16 cellular contexts compared by ENCODE assay signal in the genomic region with DNA sequence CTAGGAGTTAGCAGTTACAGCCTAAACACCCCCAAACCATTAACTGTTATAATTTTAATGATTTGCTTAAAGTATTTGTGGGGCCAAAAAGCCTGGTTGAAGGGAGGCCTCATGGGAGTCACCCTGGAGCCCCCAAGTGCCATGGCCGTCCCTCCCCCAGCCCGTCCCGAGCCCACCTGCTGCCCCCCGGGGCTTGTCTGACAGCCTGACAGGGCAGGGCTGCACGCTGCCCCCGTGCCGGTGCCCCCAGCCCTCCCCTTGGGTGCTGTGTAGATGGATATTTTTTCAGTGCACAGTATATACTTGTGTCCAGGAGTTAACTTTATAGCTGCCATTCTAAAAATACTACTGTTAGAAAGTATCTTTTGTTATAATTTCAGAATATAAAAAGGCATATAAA. TPM values are rescaled to one million over a fixed set of nuclear protein-coding genes. Genes with fewer than 3 reads are reported as not detected.
DNase-seq lines count a peak whose midpoint lies in the region; ATAC-seq and TF ChIP-seq lines count a peak whose summit lies in the region.
"Had no signal": no experiment of that assay in that cellular context is flagged by ENCODE, and none has a peak within 500 bp of the region (broad histone marks: within the 10 kb centered on the region; RNA-seq: fewer than 3 reads in every experiment).

No MANE protein-coding gene starts in this region.

- H3K27me3 ChIP-seq in left ventricle myocardium inferior (ENCODE audit: low read depth) = no peaks in the 10 kb centered on the region
- no peaks in the 10 kb centered on the region for H3K27me3 ChIP-seq in H7 (ENCODE audit: control insufficient read depth, insufficient read depth, low read length)
- H3K27me3 ChIP-seq in ascending aorta = no peaks in the 10 kb centered on the region
- no peaks in the 10 kb centered on the region for H3K27me3 ChIP-seq in gastrocnemius medialis
- no peaks in the 10 kb centered on the region for H3K27me3 ChIP-seq in WERI-Rb-1 (ENCODE audit: insufficient read depth, low read depth, severe bottlenecking)

- peaks cover 20% of the 10 kb centered on the region for H3K36me3 Mint-ChIP-seq in type B pancreatic cell

- H3K9me3 Mint-ChIP-seq in type B pancreatic cell = no peaks in the 10 kb centered on the region
- H3K9me3 Mint-ChIP-seq: GM23338, IgD-negative memory B cell had no signal

- no peak overlapping the region for H3K27ac Mint-ChIP-seq in type B pancreatic cell
- H3K27ac Mint-ChIP-seq: GM23338, IgD-negative memory B cell had no signal

- H3K4me1 ChIP-seq in left ventricle myocardium inferior = peaks cover 98% of the 10 kb centered on the region
- H3K4me1 ChIP-seq in ascending aorta = peaks cover 5 to 33% of the 10 kb centered on the region in 2 donors
- peaks cover 7 to 22% of the 10 kb centered on the region in 2 donors for H3K4me1 ChIP-seq in gastrocnemius medialis
- H3K4me1 ChIP-seq: HAP-1 had no signal

- no peak overlapping the region for H3K4me3 ChIP-seq in left ventricle myocardium inferior
- no peak overlapping the region for H3K4me3 ChIP-seq in H7 (ENCODE audit: insufficient read depth, low read depth, low read length)
- no peak overlapping the region for H3K4me3 ChIP-seq in ascending aorta
- no peak overlapping the region for H3K4me3 ChIP-seq in gastrocnemius medialis
- no peak overlapping the region for H3K4me3 ChIP-seq in WERI-Rb-1 (ENCODE audit: low read depth, low read length)
- H3K4me3 ChIP-seq: GM23338, HAP-1 had no signal

- no peaks in the 10 kb centered on the region for H3K9me3 ChIP-seq in left ventricle myocardium inferior (replicated peaks)
- H3K9me3 ChIP-seq in ascending aorta = no peaks in the 10 kb centered on the region
- H3K9me3 ChIP-seq in gastrocnemius medialis = no peaks in the 10 kb centered on the region
- H3K9me3 ChIP-seq in WERI-Rb-1 (ENCODE audit: severe bottlenecking) = no peaks in the 10 kb centered on the region
- H3K9me3 ChIP-seq: HAP-1 had no signal

- in situ Hi-C loops in gastrocnemius medialis (cut with MboI; ENCODE audit: low sequenced_read_pairs in 4 of 4) = loop anchor here in 1 of 4 donors (5.0 kb wide), 1 partner anchor 158 kb away; no protein-coding TSS in a partner anchor

- ATAC-seq in gastrocnemius medialis = no peak

- H3K4me1 Mint-ChIP-seq in type B pancreatic cell (ENCODE audit: unreplicated experiment) = peaks cover 42% of the 10 kb centered on the region
- H3K4me1 Mint-ChIP-seq: IgD-negative memory B cell had no signal

- H3K27ac ChIP-seq in left ventricle myocardium inferior (replicated peaks) (peak overlapping the region; percentile 74), ascending aorta (peak overlapping the region; percentile 92 to 96), gastrocnemius medialis (peak overlapping the region in 2 of 4 donors; percentile 12 to 25), WERI-Rb-1 (no peak overlapping the region)

- TF ChIP-seq CTCF in left ventricle myocardium inferior (IDR thresholded peaks at IDR 0.05; ENCODE audit: borderline replicate concordance) (no peak), ascending aorta (IDR thresholded peaks at IDR 0.05) (no peak), type B pancreatic cell (conservative IDR thresholded peaks at IDR 0.05) (no peak), gastrocnemius medialis (IDR thresholded peaks at IDR 0.05 in 4 of 5, conservative IDR thresholded peaks at IDR 0.05 in 1 of 5) (no peak), WERI-Rb-1 (IDR thresholded peaks at IDR 0.05; ENCODE audit: low read depth, low read length) (no peak)

- H3K27me3 Mint-ChIP-seq in type B pancreatic cell = no peaks in the 10 kb centered on the region
- H3K27me3 Mint-ChIP-seq: CD4-positive, alpha-beta memory T cell; IgD-negative memory B cell had no signal

- DNase-seq in left ventricle myocardium inferior (no peak), cardiac septum (ENCODE audit: low spot score) (no peak), H7 (peak; percentile 56), ascending aorta (ENCODE audit: low spot score in 2 of 2) (no peak), type B pancreatic cell (ENCODE audit: extremely low spot score, unreplicated experiment) (peak; percentile 59), gastrocnemius medialis (no peak), WERI-Rb-1 (no peak)
- no peak for DNase-seq in stimulated activated CD4-positive, alpha-beta T cell treated with anti-CD3 and anti-CD28 coated beads, Interleukin-12 subunit alpha, Interleukin-12 subunit beta, amount 100 ng/mL, for 4 hours
- DNase-seq: AML-193; C1 segment of cervical spinal cord; CD4-positive, alpha-beta memory T cell; DND-41; GDM1 had no signal

- no peak overlapping the region for H3K4me3 Mint-ChIP-seq in type B pancreatic cell
- H3K4me3 Mint-ChIP-seq: CD4-positive, alpha-beta memory T cell; GM23338; IgD-negative memory B cell had no signal

- intact Hi-C loops in left ventricle myocardium inferior (cut with micrococcal nuclease) = loop anchor here (5.0 kb wide), 1 partner anchor 158 kb away; no protein-coding TSS in a partner anchor
- intact Hi-C loops in cardiac septum (cut with DNase I) = loop anchor here (5.0 to 10.0 kb wide), 2 partner anchors 93 to 271 kb away; no protein-coding TSS in a partner anchor
- intact Hi-C loops in ascending aorta (cut with DNase I) = loop anchor here (10.0 kb wide), 1 partner anchor 281 kb away; a partner anchor contains a TSS
- intact Hi-C loops in gastrocnemius medialis (cut with DNase I; ENCODE audit: low total_unique reads) = no loop called here

- no peak for TF ChIP-seq POLR2A in gastrocnemius medialis (IDR thresholded peaks at IDR 0.05)

- H3K36me3 ChIP-seq in left ventricle myocardium inferior = peaks cover 52% of the 10 kb centered on the region
- H3K36me3 ChIP-seq in H7 (replicated peaks; ENCODE audit: control insufficient read depth, insufficient read depth, low read length) = peaks cover 5% of the 10 kb centered on the region
- H3K36me3 ChIP-seq in ascending aorta = peaks cover 32 to 34% of the 10 kb centered on the region in 2 donors
- peaks cover 0 to 19% of the 10 kb centered on the region in 2 donors for H3K36me3 ChIP-seq in gastrocnemius medialis
- peaks cover 22% of the 10 kb centered on the region for H3K36me3 ChIP-seq in WERI-Rb-1

RNA-seq across cellular contexts. Expression of a gene that starts 59.3 kb away (rescaled TPM):
- total RNA-seq in left ventricle myocardium inferior = 4.0 TPM
- 5.8 TPM for total RNA-seq in cardiac septum
- 9.6 and 11.4 TPM in 2 replicates for total RNA-seq in H7 (2014; rRNA removed; shearing (Covaris generic))
- 1.5 TPM for total RNA-seq in ascending aorta
- 17.0 and 19.7 TPM in 2 replicates for total RNA-seq in type B pancreatic cell (ENCODE audit: low replicate concordance)
- total RNA-seq in gastrocnemius medialis = 1 to 10 TPM; 4.7 to 5.0 (median 4.9) TPM

Comparison
In these comparisons a context has a peak if more than half of its experiments do, and no peak if none do; other contexts are left out.
1. DNase-seq: peak in H7 (single experiment) and type B pancreatic cell (single experiment); none in left ventricle myocardium inferior (single experiment), cardiac septum (single experiment), ascending aorta (0 of 2), stimulated activated CD4-positive, alpha-beta T cell treated with anti-CD3 and anti-CD28 coated beads, Interleukin-12 subunit alpha, Interleukin-12 subunit beta, amount 100 ng/mL, for 4 hours (single experiment), gastrocnemius medialis (0 of 2) and WERI-Rb-1 (single experiment).